Comparison of ENCODE assay signal across 1 cellular context in genomic region chr3:42600111-42600957, GRCh38.
TF ChIP-seq lines count a peak whose summit lies in the region.

Gene NKTR (plus strand): TSS chr3:42600686. CDS start chr3:42601007, 321 bp downstream.

TF ChIP-seq in K562, 482 proteins besides CTCF, POLR2A, EP300 and RAD21 (continued from another document and continues in another):
- TF ChIP-seq PATZ1 (CRISPR knock-in tag; IDR thresholded peaks at IDR 0.05; ENCODE audit: borderline replicate concordance) (no peak), ERF (CRISPR knock-in tag; IDR thresholded peaks at IDR 0.05) (peak; percentile 75; the same call in 1 of the 2 replicates), E2F5 (CRISPR knock-in tag; IDR thresholded peaks at IDR 0.05) (peak; percentile 87; the same call in 1 of the 2 replicates), MCM3 (IDR thresholded peaks at IDR 0.05) (no peak), STAG1 (CRISPR knock-in tag; IDR thresholded peaks at IDR 0.05; ENCODE audit: borderline replicate concordance) (no peak), HDGF (IDR thresholded peaks at IDR 0.05) (no peak), NBN (IDR thresholded peaks at IDR 0.05; ENCODE audit: low read depth) (peak; percentile 91), ZNF830 (CRISPR knock-in tag; IDR thresholded peaks at IDR 0.05) (0 out of 2 replicates have a peak, but pooled peaks have one; percentile 55), EP400 (IDR thresholded peaks at IDR 0.05) (peak; percentile 92), ATF1 (CRISPR knock-in tag; IDR thresholded peaks at IDR 0.05) (no peak), ATF1 (tag; IDR thresholded peaks at IDR 0.05) (peak; percentile 86), RFX1 (IDR thresholded peaks at IDR 0.05) (no peak), GABPA (tag; conservative IDR thresholded peaks at IDR 0.05; ENCODE audit: low read depth) (no peak), THRAP3 (IDR thresholded peaks at IDR 0.05; ENCODE audit: borderline replicate concordance) (no peak), RNF2 (IDR thresholded peaks at IDR 0.05) (peak; percentile 50), VEZF1 (CRISPR knock-in tag; IDR thresholded peaks at IDR 0.05) (peak; percentile 99), TCFL5 (CRISPR knock-in tag; conservative IDR thresholded peaks at IDR 0.05) (no peak), SIRT6 (IDR thresholded peaks at IDR 0.05; ENCODE audit: low read depth, low read length) (no peak), SUPT5H (IDR thresholded peaks at IDR 0.05) (peak; percentile 95), WHSC1 (IDR thresholded peaks at IDR 0.05; ENCODE audit: low read length) (no peak), GTF2A2 (tag; IDR thresholded peaks at IDR 0.05) (no peak; the same call in 1 of the 2 replicates), LCOR (CRISPR knock-in tag; IDR thresholded peaks at IDR 0.05) (peak; percentile 86; the same call in 1 of the 2 replicates), TAF1 (IDR thresholded peaks at IDR 0.05; ENCODE audit: control insufficient read depth, extremely low read depth, insufficient read depth, low read length, severe bottlenecking) (peak; percentile 77), MYNN (IDR thresholded peaks at IDR 0.05) (0 out of 2 replicates have a peak, but pooled peaks have one; percentile 13), MYNN (CRISPR knock-in tag; IDR thresholded peaks at IDR 0.05) (no peak), SRSF1 (IDR thresholded peaks at IDR 0.05; ENCODE audit: low read depth, low read length) (no peak), HEY1 (CRISPR knock-in tag; IDR thresholded peaks at IDR 0.05; ENCODE audit: borderline replicate concordance) (no peak), NCOA2 (IDR thresholded peaks at IDR 0.05; ENCODE audit: partially characterized antibody in 2 of 2) (no peak), CBX1 (IDR thresholded peaks at IDR 0.05; ENCODE audit: low read depth) (peak; percentile 56; the same call in 1 of the 2 replicates), YBX1 (IDR thresholded peaks at IDR 0.05) (no peak), ZC3H11A (IDR thresholded peaks at IDR 0.05; ENCODE audit: low read depth, low read length) (no peak), DPF2 (IDR thresholded peaks at IDR 0.05) (0 out of 2 replicates have a peak, but pooled peaks have one; percentile 55), NFRKB (IDR thresholded peaks at IDR 0.05; ENCODE audit: low read depth) (peak; percentile 76), PRDM10 (IDR thresholded peaks at IDR 0.05; ENCODE audit: partially characterized antibody) (peak; percentile 71), SRSF7 (optimal IDR thresholded peaks at IDR 0.05; ENCODE audit: low read depth, low read length) (no peak), BMI1 (IDR thresholded peaks at IDR 0.05; ENCODE audit: low read length) (no peak), ZBTB9 (CRISPR knock-in tag; IDR thresholded peaks at IDR 0.05) (peak; percentile 82; the same call in 1 of the 2 replicates), HDAC8 (tag; IDR thresholded peaks at IDR 0.05) (no peak), RREB1 (CRISPR knock-in tag; IDR thresholded peaks at IDR 0.05) (no peak), FIP1L1 (IDR thresholded peaks at IDR 0.05; ENCODE audit: low read depth, low read length, poor library complexity, severe bottlenecking) (peak; percentile 81), ZNF696 (CRISPR knock-in tag; conservative IDR thresholded peaks at IDR 0.05) (no peak), HNRNPK (IDR thresholded peaks at IDR 0.05; ENCODE audit: low read depth, low read length, poor library complexity, severe bottlenecking) (peak; percentile 63)
- TF ChIP-seq, protein P1, sequence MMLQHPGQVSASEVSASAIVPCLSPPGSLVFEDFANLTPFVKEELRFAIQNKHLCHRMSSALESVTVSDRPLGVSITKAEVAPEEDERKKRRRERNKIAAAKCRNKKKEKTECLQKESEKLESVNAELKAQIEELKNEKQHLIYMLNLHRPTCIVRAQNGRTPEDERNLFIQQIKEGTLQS (IDR thresholded peaks at IDR 0.05) = no peak
- TF ChIP-seq, protein P1 (CRISPR knock-in tag; conservative IDR thresholded peaks at IDR 0.05) = 0 out of 2 replicates have a peak, but pooled peaks have one; percentile 19
- TF ChIP-seq, protein P2, sequence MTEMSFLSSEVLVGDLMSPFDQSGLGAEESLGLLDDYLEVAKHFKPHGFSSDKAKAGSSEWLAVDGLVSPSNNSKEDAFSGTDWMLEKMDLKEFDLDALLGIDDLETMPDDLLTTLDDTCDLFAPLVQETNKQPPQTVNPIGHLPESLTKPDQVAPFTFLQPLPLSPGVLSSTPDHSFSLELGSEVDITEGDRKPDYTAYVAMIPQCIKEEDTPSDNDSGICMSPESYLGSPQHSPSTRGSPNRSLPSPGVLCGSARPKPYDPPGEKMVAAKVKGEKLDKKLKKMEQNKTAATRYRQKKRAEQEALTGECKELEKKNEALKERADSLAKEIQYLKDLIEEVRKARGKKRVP (CRISPR knock-in tag; IDR thresholded peaks at IDR 0.05) = 0 out of 2 replicates have a peak, but pooled peaks have one; percentile 31
- TF ChIP-seq, protein P3, sequence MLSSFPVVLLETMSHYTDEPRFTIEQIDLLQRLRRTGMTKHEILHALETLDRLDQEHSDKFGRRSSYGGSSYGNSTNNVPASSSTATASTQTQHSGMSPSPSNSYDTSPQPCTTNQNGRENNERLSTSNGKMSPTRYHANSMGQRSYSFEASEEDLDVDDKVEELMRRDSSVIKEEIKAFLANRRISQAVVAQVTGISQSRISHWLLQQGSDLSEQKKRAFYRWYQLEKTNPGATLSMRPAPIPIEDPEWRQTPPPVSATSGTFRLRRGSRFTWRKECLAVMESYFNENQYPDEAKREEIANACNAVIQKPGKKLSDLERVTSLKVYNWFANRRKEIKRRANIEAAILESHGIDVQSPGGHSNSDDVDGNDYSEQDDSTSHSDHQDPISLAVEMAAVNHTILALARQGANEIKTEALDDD (IDR thresholded peaks at IDR 0.05) = peak; percentile 63; the same call in 1 of the 2 replicates
- TF ChIP-seq, protein P4, sequence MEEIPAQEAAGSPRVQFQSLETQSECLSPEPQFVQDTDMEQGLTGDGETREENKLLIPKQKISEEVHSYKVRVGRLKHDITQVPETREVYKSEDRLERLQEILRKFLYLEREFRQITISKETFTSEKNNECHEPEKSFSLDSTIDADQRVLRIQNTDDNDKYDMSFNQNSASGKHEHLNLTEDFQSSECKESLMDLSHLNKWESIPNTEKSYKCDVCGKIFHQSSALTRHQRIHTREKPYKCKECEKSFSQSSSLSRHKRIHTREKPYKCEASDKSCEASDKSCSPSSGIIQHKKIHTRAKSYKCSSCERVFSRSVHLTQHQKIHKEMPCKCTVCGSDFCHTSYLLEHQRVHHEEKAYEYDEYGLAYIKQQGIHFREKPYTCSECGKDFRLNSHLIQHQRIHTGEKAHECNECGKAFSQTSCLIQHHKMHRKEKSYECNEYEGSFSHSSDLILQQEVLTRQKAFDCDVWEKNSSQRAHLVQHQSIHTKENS (CRISPR knock-in tag; IDR thresholded peaks at IDR 0.05) = no peak
